ENCODE assay signal across 7 cellular contexts in genomic region chr10:26486985-26487850, GRCh38. TPM values are rescaled to one million over a fixed set of nuclear protein-coding genes. Genes with fewer than 3 reads are reported as not detected.
DNase-seq lines count a peak whose midpoint lies in the region; ATAC-seq and TF ChIP-seq lines count a peak whose summit lies in the region.

No MANE protein-coding gene starts in this region.

- peaks cover 24% of the 10 kb centered on the region for H3K36me3 Mint-ChIP-seq in central memory CD8-positive, alpha-beta T cell (ENCODE audit: insufficient read depth)

- DNase-seq in activated CD4-positive, CD25-positive, alpha-beta regulatory T cell (lab: John Stamatoyannopoulos, UW) = peak; percentile 22 to 43 (median 39)
- peak in 1 of 2 donors; percentile 49 for DNase-seq in central memory CD8-positive, alpha-beta T cell (ENCODE audit: low spot score in 2 of 2)
- peak; percentile 62 for DNase-seq in osteoblast (ENCODE audit: insufficient read length, low spot score, missing footprints)
- peak; percentile 28 to 56 for DNase-seq in uterus
- no peak for DNase-seq in germinal center (ENCODE audit: low spot score)

- peak overlapping the region; percentile 91 for H3K27ac Mint-ChIP-seq in central memory CD8-positive, alpha-beta T cell (ENCODE audit: low read depth)

- H3K36me3 ChIP-seq in osteoblast (ENCODE audit: insufficient read depth, low read length) = no peaks in the 10 kb centered on the region
- H3K36me3 ChIP-seq in uterus = no peaks in the 10 kb centered on the region

- TF ChIP-seq POLR2A in uterus (IDR thresholded peaks at IDR 0.05) = no peak

- peak overlapping the region; percentile 36 for H3K4me3 ChIP-seq in osteoblast (ENCODE audit: insufficient read depth, low read length)
- H3K4me3 ChIP-seq in uterus = no peak overlapping the region

- no peaks in the 10 kb centered on the region for H3K9me3 Mint-ChIP-seq in central memory CD8-positive, alpha-beta T cell

- no peaks in the 10 kb centered on the region for H3K27me3 Mint-ChIP-seq in central memory CD8-positive, alpha-beta T cell

- H3K9me3 ChIP-seq in osteoblast (ENCODE audit: low read depth, low read length) (no peaks in the 10 kb centered on the region), uterus (no peaks in the 10 kb centered on the region)

- no peaks in the 10 kb centered on the region for H4K20me1 ChIP-seq in osteoblast (ENCODE audit: insufficient read depth, low read length)

- no peak for TF ChIP-seq CTCF in osteoblast (IDR thresholded peaks at IDR 0.05; ENCODE audit: extremely low read depth, low read depth, low read length)
- no peak for TF ChIP-seq CTCF in uterus (IDR thresholded peaks at IDR 0.05)

- ATAC-seq in GM19043 (IDR thresholded peaks at IDR 0.05; ENCODE audit: low read depth, unreplicated experiment) = peak; percentile 82
- peak; percentile 85 for ATAC-seq in HG03139 (IDR thresholded peaks at IDR 0.05; ENCODE audit: unreplicated experiment)
- peak; percentile 86 for ATAC-seq in central memory CD8-positive, alpha-beta T cell (replicated peaks; ENCODE audit: extremely low read depth, poor library complexity, severe bottlenecking)

- H3K27ac ChIP-seq in osteoblast (ENCODE audit: low read depth, low read length) (peak overlapping the region; percentile 99), uterus (peak overlapping the region; percentile 74 to 92)

- peak overlapping the region; percentile 52 for H3K4me3 Mint-ChIP-seq in central memory CD8-positive, alpha-beta T cell

- H3K4me1 Mint-ChIP-seq in central memory CD8-positive, alpha-beta T cell = peaks cover 58% of the 10 kb centered on the region

- H3K4me1 ChIP-seq in osteoblast (ENCODE audit: insufficient read depth, low read length) (peaks cover 31% of the 10 kb centered on the region), uterus (no peaks in the 10 kb centered on the region)

- H3K79me2 ChIP-seq in osteoblast (ENCODE audit: insufficient read depth, low read length) = no peaks in the 10 kb centered on the region

- peak overlapping the region; percentile 71 for H3K4me2 ChIP-seq in osteoblast (ENCODE audit: insufficient read depth, low read length)

- no peak overlapping the region for H2AFZ ChIP-seq in osteoblast (ENCODE audit: low read length)

- H3K27me3 ChIP-seq in osteoblast (ENCODE audit: insufficient read depth, low read length) (no peaks in the 10 kb centered on the region), uterus (no peaks in the 10 kb centered on the region)

- intact Hi-C loops in uterus (cut with DNase I; ENCODE audit: low total_unique reads) = no loop called here

RNA-seq across cellular contexts. Expression of gene APBB1IP, which starts 49.1 kb away (rescaled TPM):
- total RNA-seq in osteoblast = 14.8 and 29.8 TPM in 2 replicates
- 1 to 10 TPM in 3 of 4 donors, not detected in 1; 1.2 to 2.4 (median 1.9) TPM for total RNA-seq in uterus
